In the genomic region with DNA sequence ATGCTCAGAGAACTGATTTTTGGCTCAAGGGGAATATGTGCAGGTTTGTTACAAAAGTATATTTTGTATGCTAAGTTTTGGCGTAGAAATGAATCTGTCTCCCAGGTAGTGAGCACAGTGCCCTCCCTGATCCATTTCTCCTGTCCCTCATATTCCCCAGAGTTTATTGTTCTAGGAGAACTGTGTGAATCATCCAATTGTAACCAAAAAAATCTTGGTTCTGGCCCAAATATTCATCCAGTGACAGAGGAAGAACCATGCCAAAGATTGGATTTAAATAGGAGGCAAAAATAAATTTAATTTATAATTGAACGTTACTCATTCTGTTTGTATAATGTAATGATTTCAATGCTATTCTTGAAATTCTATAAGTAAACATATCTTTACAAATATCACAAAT, we compare ENCODE assay signal across 20 cellular contexts. TPM values are rescaled to one million over a fixed set of nuclear protein-coding genes. Genes with fewer than 3 reads are reported as not detected.
"Had no signal": no experiment of that assay in that cellular context is flagged by ENCODE, and none has a peak within 500 bp of the region (broad histone marks: within the 10 kb centered on the region; RNA-seq: fewer than 3 reads in every experiment).

No MANE protein-coding gene starts in this region.

- H3K27ac ChIP-seq: colonic mucosa, hepatocyte, lower lobe of right lung, tibial artery had no signal

- H3K9me3 ChIP-seq: colonic mucosa, esophagus muscularis mucosa, lower lobe of right lung, sigmoid colon, tibial artery had no signal

- H3K4me3 ChIP-seq: colonic mucosa, esophagus muscularis mucosa, hepatocyte, lower lobe of right lung, sigmoid colon, tibial artery had no signal

- H3K4me1 ChIP-seq: colonic mucosa, lower lobe of right lung, tibial artery had no signal

- H2AFZ ChIP-seq: hepatocyte had no signal

- DNase-seq: activated CD4-positive, alpha-beta memory T cell treated with anti-CD3 and anti-CD28 coated beads for 36 hours; activated CD4-positive, alpha-beta T cell treated with anti-CD3 and anti-CD28 coated beads for 48 hours; activated naive CD4-positive, alpha-beta T cell treated with Interleukin-2 at 50 U/mL for 16 hours; activated naive CD8-positive, alpha-beta T cell treated with anti-CD3 and anti-CD28 coated beads for 36 hours; activated T-cell treated with anti-CD3 and anti-CD28 coated beads, Interleukin-2, amount 50 U/mL, for 48 hours; amniotic stem cell; colonic mucosa; foreskin melanocyte; glutamatergic neuron; immature natural killer cell; lower lobe of right lung; naive thymus-derived CD4-positive, alpha-beta T cell; retina; sigmoid colon; stimulated activated CD4-positive, alpha-beta T cell treated with anti-CD3 and anti-CD28 coated beads, Interleukin-12 subunit alpha, Interleukin-12 subunit beta, amount 100 ng/mL, for 4 hours; tibial artery had no signal

- H3K79me2 ChIP-seq: hepatocyte had no signal

- ATAC-seq: left lobe of liver; lower lobe of right lung; naive thymus-derived CD4-positive, alpha-beta T cell had no signal

- H3K36me3 ChIP-seq: colonic mucosa, esophagus muscularis mucosa, lower lobe of right lung, sigmoid colon, tibial artery had no signal

- H3K4me2 ChIP-seq: hepatocyte had no signal

- H3K27me3 ChIP-seq: colonic mucosa, esophagus muscularis mucosa, hepatocyte, sigmoid colon, tibial artery had no signal

RNA-seq across cellular contexts. Expression of a gene that starts 4.8 kb away (rescaled TPM):
- total RNA-seq: left lobe of liver, neural crest cell had no signal
